In the genomic region with DNA sequence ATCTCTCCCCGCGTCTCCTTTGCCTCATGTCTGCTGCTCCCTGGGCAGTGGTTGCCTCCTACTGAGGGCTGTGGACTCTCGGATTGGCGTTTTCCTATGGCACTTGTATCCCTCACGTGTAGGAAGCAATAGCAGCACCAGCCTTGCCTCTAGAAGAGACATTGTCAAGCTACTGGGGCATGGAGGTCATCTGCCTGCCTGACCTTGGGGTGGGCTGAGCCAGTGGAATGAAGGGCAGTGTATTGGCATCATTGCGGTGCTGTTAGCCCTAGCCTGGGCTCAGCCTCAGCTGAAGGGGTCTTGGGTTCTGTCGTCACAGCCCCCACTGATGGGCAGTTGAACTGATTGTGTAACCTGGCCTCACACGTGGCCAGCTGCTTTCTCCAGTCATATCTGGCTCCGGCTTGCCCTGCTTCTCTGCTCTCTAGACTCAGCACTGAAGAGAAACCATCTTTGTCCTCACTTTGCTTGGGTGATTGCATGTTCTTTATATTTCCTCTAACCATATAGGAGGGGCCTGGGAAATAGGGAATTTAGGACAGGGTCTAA, we compare ENCODE assay signal across 35 cellular contexts. TPM values are rescaled to one million over a fixed set of nuclear protein-coding genes. Genes with fewer than 3 reads are reported as not detected.
"Had no signal": no experiment of that assay in that cellular context is flagged by ENCODE, and none has a peak within 500 bp of the region (broad histone marks: within the 10 kb centered on the region; RNA-seq: fewer than 3 reads in every experiment).

No MANE protein-coding gene starts in this region.

- H3K27ac ChIP-seq: body of pancreas, cardiac muscle cell, coronary artery, dorsolateral prefrontal cortex, esophagus squamous epithelium, gastroesophageal sphincter, heart right ventricle, hepatocyte had no signal

- H3K4me3 Mint-ChIP-seq: activated CD4-positive, alpha-beta memory T cell treated with anti-CD3 and anti-CD28 coated beads for 36 hours; activated CD4-positive, alpha-beta T cell treated with anti-CD3 and anti-CD28 coated beads for 36 hours; activated CD4-positive, alpha-beta T cell treated with anti-CD3 and anti-CD28 coated beads, Interleukin-2, amount 10 ng/mL, durations not matched to agents 24 days and 14 days; activated CD8-positive, alpha-beta memory T cell treated with anti-CD3 and anti-CD28 coated beads, Interleukin-2, amount 10 ng/mL, durations not matched to agents 7 days and 5 days; activated CD8-positive, alpha-beta T cell treated with anti-CD3 and anti-CD28 coated beads, Interleukin-2, amount 10 ng/mL, durations not matched to agents 7 days and 5 days; activated naive CD4-positive, alpha-beta T cell treated with anti-CD3 and anti-CD28 coated beads, Interleukin-2, amount 50 U/mL, for 24 hours; activated naive CD8-positive, alpha-beta T cell treated with anti-CD3 and anti-CD28 coated beads, Interleukin-2, amount 10 ng/mL, durations not matched to agents 7 days and 5 days; activated T-helper 17 cell treated with anti-CD3 and anti-CD28 coated beads, Interleukin-2, amount 50 U/mL, for 72 hours; dendritic cell treated with granulocyte-macrophage colony-stimulating factor and Interleukin-4, amounts not matched to agents 40 ng/mL and 50 ng/mL, for 4 days had no signal

- H3K27me3 Mint-ChIP-seq: activated CD4-positive, alpha-beta memory T cell treated with anti-CD3 and anti-CD28 coated beads for 36 hours; activated CD4-positive, alpha-beta T cell treated with anti-CD3 and anti-CD28 coated beads for 36 hours; activated CD4-positive, alpha-beta T cell treated with anti-CD3 and anti-CD28 coated beads, Interleukin-2, amount 10 ng/mL, durations not matched to agents 24 days and 14 days; activated CD8-positive, alpha-beta memory T cell treated with anti-CD3 and anti-CD28 coated beads, Interleukin-2, amount 10 ng/mL, durations not matched to agents 7 days and 5 days; activated naive CD4-positive, alpha-beta T cell treated with anti-CD3 and anti-CD28 coated beads, Interleukin-2, amount 50 U/mL, for 24 hours; activated naive CD8-positive, alpha-beta T cell treated with anti-CD3 and anti-CD28 coated beads, Interleukin-2, amount 10 ng/mL, durations not matched to agents 7 days and 5 days; activated T-helper 17 cell treated with anti-CD3 and anti-CD28 coated beads, Interleukin-2, amount 50 U/mL, for 72 hours; dendritic cell treated with granulocyte-macrophage colony-stimulating factor and Interleukin-4, amounts not matched to agents 40 ng/mL and 50 ng/mL, for 4 days had no signal

- H3K4me1 Mint-ChIP-seq: activated CD4-positive, alpha-beta T cell treated with anti-CD3 and anti-CD28 coated beads, Interleukin-2, amount 10 ng/mL, durations not matched to agents 24 days and 14 days; activated naive CD8-positive, alpha-beta T cell treated with anti-CD3 and anti-CD28 coated beads, Interleukin-2, amount 10 ng/mL, durations not matched to agents 7 days and 5 days; activated T-helper 17 cell treated with anti-CD3 and anti-CD28 coated beads, Interleukin-2, amount 50 U/mL, for 72 hours had no signal

- H3K9me3 ChIP-seq: body of pancreas, esophagus squamous epithelium, gastroesophageal sphincter, heart right ventricle had no signal

- H3K4me1 ChIP-seq: esophagus squamous epithelium, heart right ventricle had no signal

- DNase-seq: activated CD4-positive, alpha-beta memory T cell treated with anti-CD3 and anti-CD28 coated beads for 36 hours; activated CD4-positive, alpha-beta T cell treated with anti-CD3 and anti-CD28 coated beads for 36 hours; activated CD4-positive, alpha-beta T cell treated with anti-CD3 and anti-CD28 coated beads, Interleukin-2, amount 10 ng/mL, durations not matched to agents 24 days and 14 days; activated CD4-positive, CD25-positive, alpha-beta regulatory T cell; activated CD4-positive, CD25-positive, alpha-beta regulatory T cell treated with anti-CD3 and anti-CD28 coated beads, Interleukin-2, amount 50 U/mL, for 72 hours; activated CD8-positive, alpha-beta memory T cell treated with anti-CD3 and anti-CD28 coated beads, Interleukin-2, amount 10 ng/mL, durations not matched to agents 7 days and 5 days; activated CD8-positive, alpha-beta memory T cell treated with anti-CD3 and anti-CD28 coated beads, Interleukin-2, amount 50 U/mL, for 4 hours; activated CD8-positive, alpha-beta T cell treated with anti-CD3 and anti-CD28 coated beads, Interleukin-2, amount 10 ng/mL, durations not matched to agents 7 days and 5 days; activated effector memory CD4-positive, alpha-beta T cell treated with Interleukin-2 at 50 U/mL for 16 hours; activated gamma-delta T cell treated with Interleukin-2 at 50 U/mL for 16 hours; activated naive CD4-positive, alpha-beta T cell treated with Interleukin-2 at 50 U/mL for 16 hours; activated naive CD8-positive, alpha-beta T cell treated with anti-CD3 and anti-CD28 coated beads, Interleukin-2, amount 10 ng/mL, durations not matched to agents 7 days and 5 days; activated T-cell treated with anti-CD3 and anti-CD28 coated beads, Interleukin-2, amount 50 U/mL, for 1 hour; amniotic stem cell; anterior cingulate cortex; body of pancreas; central memory CD4-positive, alpha-beta T cell; cerebellar nuclear complex; dorsolateral prefrontal cortex; effector memory CD4-positive, alpha-beta T cell; esophagus squamous epithelium; foreskin melanocyte; heart right ventricle; T-helper 2 cell had no signal

- H3K9me3 Mint-ChIP-seq: activated CD4-positive, alpha-beta memory T cell treated with anti-CD3 and anti-CD28 coated beads for 36 hours; activated CD4-positive, alpha-beta T cell treated with anti-CD3 and anti-CD28 coated beads, Interleukin-2, amount 10 ng/mL, durations not matched to agents 24 days and 14 days; activated naive CD4-positive, alpha-beta T cell treated with anti-CD3 and anti-CD28 coated beads, Interleukin-2, amount 50 U/mL, for 24 hours; activated naive CD8-positive, alpha-beta T cell treated with anti-CD3 and anti-CD28 coated beads, Interleukin-2, amount 10 ng/mL, durations not matched to agents 7 days and 5 days; activated T-helper 17 cell treated with anti-CD3 and anti-CD28 coated beads, Interleukin-2, amount 50 U/mL, for 72 hours; dendritic cell treated with granulocyte-macrophage colony-stimulating factor and Interleukin-4, amounts not matched to agents 40 ng/mL and 50 ng/mL, for 4 days had no signal

- H3K27ac Mint-ChIP-seq: activated CD4-positive, alpha-beta memory T cell treated with anti-CD3 and anti-CD28 coated beads for 36 hours; activated CD4-positive, alpha-beta T cell treated with anti-CD3 and anti-CD28 coated beads for 36 hours; activated CD4-positive, alpha-beta T cell treated with anti-CD3 and anti-CD28 coated beads, Interleukin-2, amount 10 ng/mL, durations not matched to agents 24 days and 14 days; activated CD8-positive, alpha-beta memory T cell treated with anti-CD3 and anti-CD28 coated beads, Interleukin-2, amount 10 ng/mL, durations not matched to agents 7 days and 5 days; activated CD8-positive, alpha-beta T cell treated with anti-CD3 and anti-CD28 coated beads, Interleukin-2, amount 10 ng/mL, durations not matched to agents 7 days and 5 days; activated naive CD4-positive, alpha-beta T cell treated with anti-CD3 and anti-CD28 coated beads, Interleukin-2, amount 50 U/mL, for 24 hours; activated naive CD8-positive, alpha-beta T cell treated with anti-CD3 and anti-CD28 coated beads, Interleukin-2, amount 10 ng/mL, durations not matched to agents 7 days and 5 days; activated T-helper 17 cell treated with anti-CD3 and anti-CD28 coated beads, Interleukin-2, amount 50 U/mL, for 72 hours; dendritic cell treated with granulocyte-macrophage colony-stimulating factor and Interleukin-4, amounts not matched to agents 40 ng/mL and 50 ng/mL, for 4 days had no signal

- ATAC-seq: activated CD4-positive, alpha-beta T cell treated with anti-CD3 and anti-CD28 coated beads for 36 hours; activated CD8-positive, alpha-beta memory T cell treated with anti-CD3 and anti-CD28 coated beads, Interleukin-2, amount 10 ng/mL, durations not matched to agents 7 days and 5 days; activated CD8-positive, alpha-beta T cell treated with anti-CD3 and anti-CD28 coated beads, Interleukin-2, amount 10 ng/mL, durations not matched to agents 7 days and 5 days; activated T-helper 17 cell treated with anti-CD3 and anti-CD28 coated beads, Interleukin-2, amount 50 U/mL, for 72 hours; body of pancreas; gastroesophageal sphincter; heart right ventricle had no signal

- H3K4me3 ChIP-seq: body of pancreas, cardiac muscle cell, coronary artery, dorsolateral prefrontal cortex, esophagus squamous epithelium, gastroesophageal sphincter, heart right ventricle, hepatocyte had no signal

- H3K27me3 ChIP-seq: body of pancreas, cardiac muscle cell, dorsolateral prefrontal cortex, esophagus squamous epithelium, gastroesophageal sphincter, heart right ventricle, hepatocyte had no signal

RNA-seq across cellular contexts. Expression of gene VWA5B2, which starts 35.3 kb away (rescaled TPM):
- total RNA-seq: activated CD4-positive, alpha-beta memory T cell treated with anti-CD3 and anti-CD28 coated beads for 36 hours; activated CD4-positive, alpha-beta T cell treated with anti-CD3 and anti-CD28 coated beads for 36 hours; activated CD4-positive, alpha-beta T cell treated with anti-CD3 and anti-CD28 coated beads, Interleukin-2, amount 10 ng/mL, durations not matched to agents 24 days and 14 days; activated CD8-positive, alpha-beta memory T cell treated with anti-CD3 and anti-CD28 coated beads for 36 hours; activated CD8-positive, alpha-beta memory T cell treated with anti-CD3 and anti-CD28 coated beads, Interleukin-2, amount 10 ng/mL, durations not matched to agents 7 days and 5 days; activated CD8-positive, alpha-beta T cell treated with anti-CD3 and anti-CD28 coated beads, Interleukin-2, amount 10 ng/mL, durations not matched to agents 7 days and 5 days; activated T-helper 17 cell treated with anti-CD3 and anti-CD28 coated beads, Interleukin-2, amount 50 U/mL, for 72 hours; cardiac muscle cell; fibroblast of lung; fibroblast of villous mesenchyme; T-helper 1 cell treated with Interleukin-12 subunit alpha and Interleukin-12 subunit beta and Interleukin-4 antibody, amounts not matched to agents 30 ng/mL and 1 ng/mL, for 36 hours had no signal
- polyA plus RNA-seq: cardiac muscle cell, fibroblast of lung had no signal
